In the genomic region with DNA sequence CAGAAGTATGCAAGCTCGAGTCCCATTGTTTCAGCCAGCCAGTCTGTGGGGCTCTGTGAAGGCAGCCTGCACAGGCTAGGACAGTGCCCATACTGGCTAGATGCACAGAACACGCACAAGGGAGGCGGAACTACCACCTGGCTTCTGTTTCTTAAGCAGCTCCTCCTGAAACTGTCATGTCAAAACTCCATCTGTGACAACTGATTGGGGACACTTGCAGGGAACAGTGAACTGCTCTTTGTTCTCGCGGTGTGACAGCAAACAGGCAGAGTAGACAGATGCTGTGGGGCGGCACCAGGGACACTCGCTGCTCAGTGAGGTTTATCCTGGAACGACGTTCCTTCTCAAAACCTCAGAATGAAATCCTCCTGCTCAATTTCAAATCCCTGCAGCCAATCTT, we compare ENCODE assay signal across 18 cellular contexts.
"Had no signal": no experiment of that assay in that cellular context is flagged by ENCODE, and none has a peak within 500 bp of the region (broad histone marks: within the 10 kb centered on the region; RNA-seq: fewer than 3 reads in every experiment).

No MANE protein-coding gene starts in this region.

- H3K27ac ChIP-seq: foreskin keratinocyte had no signal

- H3K4me3 ChIP-seq: lung, smooth muscle cell had no signal

- H3K4me1 ChIP-seq: foreskin keratinocyte had no signal

- ATAC-seq: activated CD8-positive, alpha-beta T cell treated with anti-CD3 and anti-CD28 coated beads for 36 hours; activated naive CD4-positive, alpha-beta T cell treated with anti-CD3 and anti-CD28 coated beads, Interleukin-2, amount 50 U/mL, for 72 hours; foreskin keratinocyte; right cardiac atrium; stimulated activated naive CD8-positive, alpha-beta T cell treated with anti-CD3 and anti-CD28 coated beads, Interleukin-15, Interleukin-2, amounts not matched to agents 100 U/mL and 50 U/mL, for 24 hours; T-helper 17 cell; WTC11 had no signal

- H3K4me2 ChIP-seq: smooth muscle cell had no signal

- DNase-seq: activated CD4-positive, alpha-beta T cell treated with anti-CD3 and anti-CD28 coated beads for 4 hours; activated CD8-positive, alpha-beta memory T cell treated with anti-CD3 and anti-CD28 coated beads, Interleukin-2, amount 50 U/mL, for 4 hours; activated CD8-positive, alpha-beta T cell treated with anti-CD3 and anti-CD28 coated beads for 36 hours; activated effector memory CD4-positive, alpha-beta T cell treated with anti-CD3 and anti-CD28 coated beads, Interleukin-2, amount 50 U/mL, for 16 hours; activated T-cell treated with anti-CD3 and anti-CD28 coated beads, Interleukin-2, amount 50 U/mL, for 48 hours; amniotic stem cell; effector CD8-positive, alpha-beta T cell; foreskin keratinocyte; right cardiac atrium; stimulated activated CD4-positive, alpha-beta T cell treated with anti-CD3 and anti-CD28 coated beads, Interleukin-4, amount 100 ng/mL, for 4 hours; stimulated activated CD8-positive, alpha-beta memory T cell treated with anti-CD3 and anti-CD28 coated beads, Interleukin-4, amount 100 ng/mL, for 48 hours; stimulated activated naive CD8-positive, alpha-beta T cell treated with anti-CD3 and anti-CD28 coated beads, Interleukin-15, Interleukin-2, amounts not matched to agents 100 U/mL and 50 U/mL, for 24 hours; T-helper 17 cell; trophoblast cell had no signal
